8 cellular contexts compared by ENCODE assay signal in the genomic region with DNA sequence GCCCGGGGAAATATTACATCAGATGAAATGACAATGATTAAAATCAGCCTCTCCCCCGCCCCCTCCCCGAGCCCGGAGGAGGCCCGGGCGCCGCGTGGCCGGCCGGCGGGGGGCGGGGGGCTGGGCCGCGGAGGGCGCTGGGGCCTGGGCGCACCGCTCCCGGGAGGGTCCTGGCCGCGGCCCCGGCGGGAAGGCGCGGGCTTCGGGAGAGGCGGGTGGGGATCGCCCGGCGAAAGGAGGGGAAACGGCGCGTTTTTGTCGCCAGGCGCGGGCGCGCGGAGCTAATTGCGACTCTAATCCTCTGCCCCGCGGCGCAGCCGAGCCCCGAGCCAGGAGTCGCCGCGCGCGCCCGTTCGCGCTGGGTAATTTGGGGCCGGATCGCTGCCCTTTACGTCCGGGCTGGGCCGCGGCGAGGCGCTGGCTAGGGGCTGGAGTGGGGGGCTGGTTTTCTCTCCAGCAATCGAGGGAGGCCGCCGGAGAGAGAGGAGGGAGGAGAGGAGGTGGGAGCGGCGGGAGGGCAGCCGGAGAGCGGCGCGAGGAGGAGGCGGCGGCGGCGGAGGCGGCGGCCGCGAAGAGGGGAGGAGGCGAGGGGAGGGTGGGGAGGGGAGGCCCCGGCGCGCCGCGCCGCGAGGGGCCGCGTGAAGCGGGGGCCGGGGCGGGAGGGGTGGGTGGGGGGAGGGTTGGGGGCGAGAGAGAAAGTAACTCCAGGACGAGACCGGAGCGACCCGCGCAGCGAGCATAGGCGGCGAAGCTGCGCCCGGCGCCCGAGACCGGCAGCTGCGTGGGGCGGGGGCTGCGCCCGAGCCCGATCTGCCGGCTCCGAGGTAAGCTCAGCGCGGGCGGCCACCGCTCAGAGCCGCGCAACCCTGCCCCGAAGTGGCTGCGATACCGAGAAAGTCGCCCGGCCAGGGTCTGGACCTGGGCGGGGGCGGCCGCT. TPM values are rescaled to one million over a fixed set of nuclear protein-coding genes. Genes with fewer than 3 reads are reported as not detected.
DNase-seq lines count a peak whose midpoint lies in the region; ATAC-seq and TF ChIP-seq lines count a peak whose summit lies in the region.

A gene with protein sequence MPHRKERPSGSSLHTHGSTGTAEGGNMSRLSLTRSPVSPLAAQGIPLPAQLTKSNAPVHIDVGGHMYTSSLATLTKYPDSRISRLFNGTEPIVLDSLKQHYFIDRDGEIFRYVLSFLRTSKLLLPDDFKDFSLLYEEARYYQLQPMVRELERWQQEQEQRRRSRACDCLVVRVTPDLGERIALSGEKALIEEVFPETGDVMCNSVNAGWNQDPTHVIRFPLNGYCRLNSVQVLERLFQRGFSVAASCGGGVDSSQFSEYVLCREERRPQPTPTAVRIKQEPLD (plus strand): TSS at position 707 of the 937 bp plus-strand sequence. CDS start 3,585 bp downstream, outside the sequence.

- H3K9me3 Mint-ChIP-seq in MCF 10A (ENCODE audit: unreplicated experiment) = no peaks in the 10 kb centered on the region

- H3K4me3 Mint-ChIP-seq in MCF 10A (ENCODE audit: unreplicated experiment) = peak within 1 kb of the TSS; percentile 77

- no peaks in the 10 kb centered on the region for H3K4me1 Mint-ChIP-seq in MCF 10A (ENCODE audit: insufficient read depth, unreplicated experiment)

- ATAC-seq in PC-3 = peak; percentile 13
- no peak for ATAC-seq in HG02588 (IDR thresholded peaks at IDR 0.05; ENCODE audit: unreplicated experiment)

- H3K27me3 ChIP-seq in PC-3 (ENCODE audit: low read length) = no peaks in the 10 kb centered on the region
- H3K27me3 ChIP-seq in iPS-20b (ENCODE audit: insufficient read depth, low read length) = no peaks in the 10 kb centered on the region; the same call in 1 of the 2 replicates

- H3K36me3 Mint-ChIP-seq in MCF 10A (ENCODE audit: insufficient read depth, unreplicated experiment) = peaks cover 24% of the 10 kb centered on the region

- H3F3A ChIP-seq in PC-3 (ENCODE audit: low read length, unreplicated experiment) = no peaks in the 10 kb centered on the region

- H3K9me2 ChIP-seq in PC-3 (replicated peaks; ENCODE audit: low read length) = no peaks in the 10 kb centered on the region

- DNase-seq in SKM-1 treated with dmso at 0.1 percent for 144 hours (lab: John Stamatoyannopoulos, UW; ENCODE audit: unreplicated experiment) (peak; percentile 23), SKM-1 (lab: John Stamatoyannopoulos, UW; ENCODE audit: unreplicated experiment) (no peak), PC-3 (peak; percentile 16), MCF 10A (ENCODE audit: unreplicated experiment) (peak; percentile 53), skeletal muscle cell (ENCODE audit: low read depth) (no peak), DMS53 treated with DMSO at 0.1 percent for 48 hours (lab: John Stamatoyannopoulos, UW; ENCODE audit: unreplicated experiment) (no peak)

- H3K9me3 ChIP-seq in PC-3 (ENCODE audit: low read length) (no peaks in the 10 kb centered on the region), iPS-20b (ENCODE audit: insufficient read depth, low read depth, low read length) (no peaks in the 10 kb centered on the region)

- H3K27ac Mint-ChIP-seq in MCF 10A (ENCODE audit: low read depth, unreplicated experiment) = peak within 1 kb of the TSS; percentile 75

- H3K27me3 Mint-ChIP-seq in MCF 10A (ENCODE audit: insufficient read depth, unreplicated experiment) = no peaks in the 10 kb centered on the region

- BruUV-seq in PC-3 (replicated peaks; lab: Mats Ljungman, UMichigan) (no TSS peak), MCF 10A (replicated peaks; lab: Mats Ljungman, UMichigan) (no TSS peak)

- H3K79me2 ChIP-seq in PC-3 (ENCODE audit: low read length) = peaks cover 8% of the 10 kb centered on the region

- intact Hi-C loops in PC-3 (cut with micrococcal nuclease) = loop anchor here (2.0 kb wide), 1 partner anchor 24 kb away; no protein-coding TSS in a partner anchor
- intact Hi-C loops in MCF 10A (cut with micrococcal nuclease) = loop anchor here (1.0 to 10.0 kb wide), 2 partner anchors 24 to 108 kb away; no protein-coding TSS in a partner anchor

- H3K36me3 ChIP-seq in PC-3 (ENCODE audit: low read depth, low read length) (no peaks in the 10 kb centered on the region), iPS-20b (ENCODE audit: insufficient read depth, low read depth, low read length) (peaks cover 16% of the 10 kb centered on the region)

- CTCF ChIA-PET in PC-3 (lab: Charles Lee) = interaction anchor here (0.5 kb wide), 1 partner anchor 19 kb away, joined by 3 read pairs; no protein-coding TSS in a partner anchor
- CTCF ChIA-PET in MCF 10A (lab: Yijun Ruan, JAX) = interaction anchor here (0.5 to 6.3 kb wide), 11 partner anchors 11 to 416 kb away, joined by 3 to 62 read pairs (median 5); no protein-coding TSS in a partner anchor

- peak within 1 kb of the TSS; percentile 91 for H3K4me2 ChIP-seq in PC-3 (ENCODE audit: low read length)

- H3K4me1 ChIP-seq in PC-3 (ENCODE audit: insufficient read depth, low read length) = peaks cover 6% of the 10 kb centered on the region; the same call in 1 of the 2 replicates
- peaks cover 21% of the 10 kb centered on the region for H3K4me1 ChIP-seq in iPS-20b (ENCODE audit: insufficient read depth, low read length)

- H2AFZ ChIP-seq in PC-3 (ENCODE audit: low read length) = peak within 1 kb of the TSS; percentile 79

- POLR2A ChIA-PET in PC-3 (lab: Charles Lee; ENCODE audit: unreplicated experiment) = interaction anchor here (0.5 to 1.5 kb wide), 3 partner anchors 22 to 202 kb away, joined by 3 to 17 read pairs (median 16); no protein-coding TSS in a partner anchor
- POLR2A ChIA-PET in MCF 10A (lab: Yijun Ruan, JAX) = interaction anchor here (0.6 to 4.8 kb wide), 8 partner anchors 8 to 632 kb away, joined by 3 to 47 read pairs (median 4); a partner anchor contains a TSS

- H3K9ac ChIP-seq in PC-3 (ENCODE audit: low read length) (peak within 1 kb of the TSS; percentile 90), iPS-20b (ENCODE audit: low read depth, low read length) (peak within 1 kb of the TSS; percentile 82)

- H3K27ac ChIP-seq in PC-3 (ENCODE audit: low read length) (peak within 1 kb of the TSS; percentile 80), iPS-20b (ENCODE audit: low read length) (peak within 1 kb of the TSS; percentile 65)

- H3K4me3 ChIP-seq in PC-3 (ENCODE audit: low read length) (peak within 1 kb of the TSS; percentile 83), iPS-20b (ENCODE audit: low read length) (peak within 1 kb of the TSS; percentile 81), skeletal muscle cell (ENCODE audit: low read depth, low read length) (peak within 1 kb of the TSS; percentile 78)

- H4K20me1 ChIP-seq in PC-3 (ENCODE audit: low read length) = no peaks in the 10 kb centered on the region

- TF ChIP-seq CTCF in PC-3 (conservative IDR thresholded peaks at IDR 0.05; ENCODE audit: low read depth, low read length) (no peak), MCF 10A (IDR thresholded peaks at IDR 0.05; ENCODE audit: unreplicated experiment) (no peak)

RNA-seq across cellular contexts. Expression of the gene that starts here (rescaled TPM):
- total RNA-seq in PC-3 (2014; rRNA removed) (58.2 and 79.9 TPM in 2 replicates), MCF 10A (2022) (53.7 and 56.5 TPM in 2 replicates)

Comparison
In these comparisons a context has a peak if more than half of its experiments do, and no peak if none do; other contexts are left out.
1. DNase-seq: peak in SKM-1 treated with dmso at 0.1 percent for 144 hours (single experiment), PC-3 (single experiment) and MCF 10A (single experiment); none in SKM-1 (single experiment), skeletal muscle cell (single experiment) and DMS53 treated with DMSO at 0.1 percent for 48 hours (single experiment).
2. Peak in every context shown above with its lines, with median percentiles within 50 percentile points of each other: H3K4me3 ChIP-seq.